Comparison of ENCODE assay signal across 17 cellular contexts in the genomic region with DNA sequence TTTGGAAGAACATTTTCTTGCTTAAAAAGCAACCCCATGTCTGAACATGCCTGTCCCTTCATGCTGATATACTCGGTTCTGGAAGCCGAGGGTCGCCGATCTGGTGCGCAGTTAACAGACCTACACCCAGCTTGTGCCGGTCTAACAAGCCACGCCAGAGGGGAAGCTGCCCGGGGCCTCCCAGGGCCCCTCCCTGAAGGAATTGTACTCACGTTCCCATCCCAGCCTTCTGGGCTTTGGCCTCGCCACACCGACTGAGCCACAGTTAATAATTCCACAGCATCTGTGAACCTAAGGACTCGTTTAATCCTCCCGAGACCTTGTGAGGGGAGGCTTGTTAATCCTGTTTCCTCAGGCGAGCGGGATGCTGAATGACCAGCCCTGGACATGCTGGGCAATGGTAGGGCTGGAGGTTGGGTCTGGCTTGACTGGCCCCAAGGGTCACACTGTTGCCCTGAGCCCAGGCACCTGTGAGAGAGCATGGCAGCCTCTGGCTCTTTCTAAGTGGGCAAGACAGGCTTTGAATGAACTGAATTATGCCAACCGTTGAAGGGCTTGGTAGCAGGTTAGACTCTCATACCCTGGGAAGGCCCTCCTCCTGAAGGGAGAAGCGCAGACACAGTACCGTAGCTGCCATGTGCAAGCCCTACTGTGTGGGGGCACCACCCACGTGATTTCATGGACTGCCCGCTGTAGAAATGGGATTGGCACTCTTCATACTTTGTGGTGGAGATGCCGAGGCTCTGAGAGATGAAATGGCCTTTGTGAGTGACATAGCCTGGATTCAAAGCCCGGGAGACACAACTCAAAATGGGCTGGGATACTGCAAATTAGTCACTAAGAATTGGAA.
"Had no signal": no experiment of that assay in that cellular context is flagged by ENCODE, and none has a peak within 500 bp of the region (broad histone marks: within the 10 kb centered on the region; RNA-seq: fewer than 3 reads in every experiment).

No MANE protein-coding gene starts in this region.

- DNase-seq: activated B cell treated with CpG ODN at 0.5 μM for 24 hours; activated CD4-positive, alpha-beta T cell treated with anti-CD3 and anti-CD28 coated beads for 48 hours; activated CD8-positive, alpha-beta memory T cell treated with anti-CD3 and anti-CD28 coated beads, Interleukin-2, amount 50 U/mL, for 4 hours; activated CD8-positive, alpha-beta T cell treated with anti-CD3 and anti-CD28 coated beads, Interleukin-2, amount 10 ng/mL, durations not matched to agents 7 days and 5 days; activated naive CD8-positive, alpha-beta T cell treated with anti-CD3 and anti-CD28 coated beads, Interleukin-2, amount 10 ng/mL, durations not matched to agents 7 days and 5 days; activated T-cell treated with anti-CD3 and anti-CD28 coated beads, Interleukin-2, amount 50 U/mL, for 72 hours; effector memory CD4-positive, alpha-beta T cell; foreskin melanocyte; head of caudate nucleus; naive thymus-derived CD4-positive, alpha-beta T cell; nucleus accumbens; right cardiac atrium; stimulated activated CD4-positive, alpha-beta T cell treated with anti-CD3 and anti-CD28 coated beads, Interleukin-1b, Interleukin-23, amount 100 ng/mL, for 48 hours; stimulated activated naive CD8-positive, alpha-beta T cell treated with anti-CD3 and anti-CD28 coated beads, Interleukin-15, amount 100 ng/mL, for 72 hours; T-helper 17 cell; testis had no signal

- H3K27me3 ChIP-seq: testis, upper lobe of left lung had no signal

- H3K4me3 ChIP-seq: testis, upper lobe of left lung had no signal

- H3K9me3 ChIP-seq: testis, upper lobe of left lung had no signal

- H3K36me3 ChIP-seq: upper lobe of left lung had no signal

- ATAC-seq: activated CD8-positive, alpha-beta T cell treated with anti-CD3 and anti-CD28 coated beads, Interleukin-2, amount 10 ng/mL, durations not matched to agents 7 days and 5 days; activated T-cell treated with anti-CD3 and anti-CD28 coated beads, Interleukin-2, amount 50 U/mL, for 72 hours; right cardiac atrium; stimulated activated naive CD8-positive, alpha-beta T cell treated with anti-CD3 and anti-CD28 coated beads, Interleukin-15, amount 100 ng/mL, for 72 hours; T-helper 17 cell had no signal

- H3K27ac ChIP-seq: testis, upper lobe of left lung had no signal

- H3K4me1 ChIP-seq: testis, upper lobe of left lung had no signal
